ENCODE assay signal across 1 cellular context in the genomic region with DNA sequence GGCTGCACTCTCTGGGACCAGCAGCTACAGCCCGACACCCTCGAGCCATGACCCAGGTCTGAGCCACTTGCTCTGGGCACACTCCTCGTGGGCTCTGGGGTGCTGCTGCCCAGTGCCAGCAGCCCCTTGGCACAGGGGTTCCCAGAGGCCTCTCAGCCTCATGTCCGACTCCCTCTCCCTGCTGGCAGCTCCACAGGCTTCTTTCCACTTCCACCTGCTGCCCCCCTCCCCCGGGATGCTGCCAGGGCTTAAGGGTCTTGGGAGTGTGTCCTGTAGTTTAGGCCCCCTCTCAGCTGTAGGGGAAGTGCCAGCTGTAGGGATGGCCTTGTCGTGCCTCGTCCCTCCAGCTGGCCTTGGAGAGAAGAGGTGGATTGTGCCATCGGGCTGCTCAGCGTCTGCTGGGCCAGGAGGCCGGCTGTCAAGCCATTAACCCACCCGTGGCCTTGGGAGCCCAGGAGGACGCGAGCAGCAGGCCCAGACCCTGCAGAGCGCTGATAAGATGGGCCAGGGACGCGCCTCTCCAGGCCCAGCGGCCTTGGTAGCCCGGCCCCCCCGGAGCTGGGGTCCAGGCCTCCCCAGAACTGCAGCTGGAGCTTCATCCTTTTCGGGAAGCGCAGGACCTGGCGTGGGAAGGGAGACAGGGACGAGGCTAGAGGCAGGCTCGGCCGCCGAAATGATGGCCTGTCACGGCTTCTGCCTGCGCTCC.
A peak's percentile ranks its signal among the peaks of the same experiment; 100 is the strongest.
TF ChIP-seq lines count a peak whose summit lies in the region.

No MANE protein-coding gene starts in this region.

TF ChIP-seq in HepG2, 621 proteins besides CTCF, POLR2A, EP300 and RAD21 (continues in another document):
- no peak for TF ChIP-seq STAT6 (CRISPR knock-in tag; IDR thresholded peaks at IDR 0.05; ENCODE audit: borderline replicate concordance)
- TF ChIP-seq ZNF501 (CRISPR knock-in tag; IDR thresholded peaks at IDR 0.05) = 0 out of 2 replicates have a peak, but pooled peaks have one; percentile 7
- no peak for TF ChIP-seq KMT2A (CRISPR knock-in tag; IDR thresholded peaks at IDR 0.05)
- TF ChIP-seq ZFX (CRISPR knock-in tag; IDR thresholded peaks at IDR 0.05; ENCODE audit: low read depth) = peak; percentile 68
- TF ChIP-seq, protein P1, sequence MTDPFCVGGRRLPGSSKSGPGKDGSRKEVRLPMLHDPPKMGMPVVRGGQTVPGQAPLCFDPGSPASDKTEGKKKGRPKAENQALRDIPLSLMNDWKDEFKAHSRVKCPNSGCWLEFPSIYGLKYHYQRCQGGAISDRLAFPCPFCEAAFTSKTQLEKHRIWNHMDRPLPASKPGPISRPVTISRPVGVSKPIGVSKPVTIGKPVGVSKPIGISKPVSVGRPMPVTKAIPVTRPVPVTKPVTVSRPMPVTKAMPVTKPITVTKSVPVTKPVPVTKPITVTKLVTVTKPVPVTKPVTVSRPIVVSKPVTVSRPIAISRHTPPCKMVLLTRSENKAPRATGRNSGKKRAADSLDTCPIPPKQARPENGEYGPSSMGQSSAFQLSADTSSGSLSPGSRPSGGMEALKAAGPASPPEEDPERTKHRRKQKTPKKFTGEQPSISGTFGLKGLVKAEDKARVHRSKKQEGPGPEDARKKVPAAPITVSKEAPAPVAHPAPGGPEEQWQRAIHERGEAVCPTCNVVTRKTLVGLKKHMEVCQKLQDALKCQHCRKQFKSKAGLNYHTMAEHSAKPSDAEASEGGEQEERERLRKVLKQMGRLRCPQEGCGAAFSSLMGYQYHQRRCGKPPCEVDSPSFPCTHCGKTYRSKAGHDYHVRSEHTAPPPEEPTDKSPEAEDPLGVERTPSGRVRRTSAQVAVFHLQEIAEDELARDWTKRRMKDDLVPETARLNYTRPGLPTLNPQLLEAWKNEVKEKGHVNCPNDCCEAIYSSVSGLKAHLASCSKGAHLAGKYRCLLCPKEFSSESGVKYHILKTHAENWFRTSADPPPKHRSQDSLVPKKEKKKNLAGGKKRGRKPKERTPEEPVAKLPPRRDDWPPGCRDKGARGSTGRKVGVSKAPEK (CRISPR knock-in tag; IDR thresholded peaks at IDR 0.05; ENCODE audit: borderline replicate concordance) = no peak
- TF ChIP-seq RBFOX2 (IDR thresholded peaks at IDR 0.05; ENCODE audit: low read depth, low read length) = peak; percentile 85
- TF ChIP-seq SNAPC4 (CRISPR knock-in tag; IDR thresholded peaks at IDR 0.05) = peak; percentile 40; the same call in 1 of the 2 replicates
- TF ChIP-seq AGO2 (optimal IDR thresholded peaks at IDR 0.05; ENCODE audit: low read depth, low read length) = peak; percentile 96
- 0 out of 2 replicates have a peak, but pooled peaks have one; percentile 24 for TF ChIP-seq ZNF772 (CRISPR knock-in tag; IDR thresholded peaks at IDR 0.05)
- TF ChIP-seq LCORL (IDR thresholded peaks at IDR 0.05) = no peak
- TF ChIP-seq LCORL (CRISPR knock-in tag; IDR thresholded peaks at IDR 0.05) = no peak
- TF ChIP-seq BHLHE40 (IDR thresholded peaks at IDR 0.05; ENCODE audit: low read length) = no peak
- no peak for TF ChIP-seq PBX2 (CRISPR knock-in tag; IDR thresholded peaks at IDR 0.05)
- no peak for TF ChIP-seq ZNF543 (CRISPR knock-in tag; IDR thresholded peaks at IDR 0.05)
- TF ChIP-seq MEIS1 (CRISPR knock-in tag; IDR thresholded peaks at IDR 0.05; ENCODE audit: borderline replicate concordance) = 0 out of 2 replicates have a peak, but pooled peaks have one; percentile 30
- TF ChIP-seq, protein P2, sequence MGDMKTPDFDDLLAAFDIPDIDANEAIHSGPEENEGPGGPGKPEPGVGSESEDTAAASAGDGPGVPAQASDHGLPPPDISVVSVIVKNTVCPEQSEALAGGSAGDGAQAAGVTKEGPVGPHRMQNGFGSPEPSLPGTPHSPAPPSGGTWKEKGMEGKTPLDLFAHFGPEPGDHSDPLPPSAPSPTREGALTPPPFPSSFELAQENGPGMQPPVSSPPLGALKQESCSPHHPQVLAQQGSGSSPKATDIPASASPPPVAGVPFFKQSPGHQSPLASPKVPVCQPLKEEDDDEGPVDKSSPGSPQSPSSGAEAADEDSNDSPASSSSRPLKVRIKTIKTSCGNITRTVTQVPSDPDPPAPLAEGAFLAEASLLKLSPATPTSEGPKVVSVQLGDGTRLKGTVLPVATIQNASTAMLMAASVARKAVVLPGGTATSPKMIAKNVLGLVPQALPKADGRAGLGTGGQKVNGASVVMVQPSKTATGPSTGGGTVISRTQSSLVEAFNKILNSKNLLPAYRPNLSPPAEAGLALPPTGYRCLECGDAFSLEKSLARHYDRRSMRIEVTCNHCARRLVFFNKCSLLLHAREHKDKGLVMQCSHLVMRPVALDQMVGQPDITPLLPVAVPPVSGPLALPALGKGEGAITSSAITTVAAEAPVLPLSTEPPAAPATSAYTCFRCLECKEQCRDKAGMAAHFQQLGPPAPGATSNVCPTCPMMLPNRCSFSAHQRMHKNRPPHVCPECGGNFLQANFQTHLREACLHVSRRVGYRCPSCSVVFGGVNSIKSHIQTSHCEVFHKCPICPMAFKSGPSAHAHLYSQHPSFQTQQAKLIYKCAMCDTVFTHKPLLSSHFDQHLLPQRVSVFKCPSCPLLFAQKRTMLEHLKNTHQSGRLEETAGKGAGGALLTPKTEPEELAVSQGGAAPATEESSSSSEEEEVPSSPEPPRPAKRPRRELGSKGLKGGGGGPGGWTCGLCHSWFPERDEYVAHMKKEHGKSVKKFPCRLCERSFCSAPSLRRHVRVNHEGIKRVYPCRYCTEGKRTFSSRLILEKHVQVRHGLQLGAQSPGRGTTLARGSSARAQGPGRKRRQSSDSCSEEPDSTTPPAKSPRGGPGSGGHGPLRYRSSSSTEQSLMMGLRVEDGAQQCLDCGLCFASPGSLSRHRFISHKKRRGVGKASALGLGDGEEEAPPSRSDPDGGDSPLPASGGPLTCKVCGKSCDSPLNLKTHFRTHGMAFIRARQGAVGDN (CRISPR knock-in tag; IDR thresholded peaks at IDR 0.05) = peak; percentile 33; the same call in 1 of the 2 replicates
- 0 out of 2 replicates have a peak, but pooled peaks have one; percentile 8 for TF ChIP-seq RFXANK (CRISPR knock-in tag; IDR thresholded peaks at IDR 0.05)
- 0 out of 2 replicates have a peak, but pooled peaks have one; percentile 15 for TF ChIP-seq ZC3H4 (CRISPR knock-in tag; IDR thresholded peaks at IDR 0.05; ENCODE audit: borderline replicate concordance)
- TF ChIP-seq ZSCAN25 (CRISPR knock-in tag; IDR thresholded peaks at IDR 0.05) = 0 out of 2 replicates have a peak, but pooled peaks have one; percentile 18
- peak; percentile 9; the same call in 1 of the 2 replicates for TF ChIP-seq ZNF607 (CRISPR knock-in tag; IDR thresholded peaks at IDR 0.05; ENCODE audit: borderline replicate concordance)
- TF ChIP-seq HNRNPL (IDR thresholded peaks at IDR 0.05; ENCODE audit: low read depth, low read length) = peak; percentile 61; the same call in 1 of the 2 replicates
- TF ChIP-seq ZC3H13 (CRISPR knock-in tag; IDR thresholded peaks at IDR 0.05) = peak; percentile 31; the same call in 1 of the 2 replicates
- no peak for TF ChIP-seq YEATS4 (CRISPR knock-in tag; IDR thresholded peaks at IDR 0.05; ENCODE audit: borderline replicate concordance)
- TF ChIP-seq, protein P3, sequence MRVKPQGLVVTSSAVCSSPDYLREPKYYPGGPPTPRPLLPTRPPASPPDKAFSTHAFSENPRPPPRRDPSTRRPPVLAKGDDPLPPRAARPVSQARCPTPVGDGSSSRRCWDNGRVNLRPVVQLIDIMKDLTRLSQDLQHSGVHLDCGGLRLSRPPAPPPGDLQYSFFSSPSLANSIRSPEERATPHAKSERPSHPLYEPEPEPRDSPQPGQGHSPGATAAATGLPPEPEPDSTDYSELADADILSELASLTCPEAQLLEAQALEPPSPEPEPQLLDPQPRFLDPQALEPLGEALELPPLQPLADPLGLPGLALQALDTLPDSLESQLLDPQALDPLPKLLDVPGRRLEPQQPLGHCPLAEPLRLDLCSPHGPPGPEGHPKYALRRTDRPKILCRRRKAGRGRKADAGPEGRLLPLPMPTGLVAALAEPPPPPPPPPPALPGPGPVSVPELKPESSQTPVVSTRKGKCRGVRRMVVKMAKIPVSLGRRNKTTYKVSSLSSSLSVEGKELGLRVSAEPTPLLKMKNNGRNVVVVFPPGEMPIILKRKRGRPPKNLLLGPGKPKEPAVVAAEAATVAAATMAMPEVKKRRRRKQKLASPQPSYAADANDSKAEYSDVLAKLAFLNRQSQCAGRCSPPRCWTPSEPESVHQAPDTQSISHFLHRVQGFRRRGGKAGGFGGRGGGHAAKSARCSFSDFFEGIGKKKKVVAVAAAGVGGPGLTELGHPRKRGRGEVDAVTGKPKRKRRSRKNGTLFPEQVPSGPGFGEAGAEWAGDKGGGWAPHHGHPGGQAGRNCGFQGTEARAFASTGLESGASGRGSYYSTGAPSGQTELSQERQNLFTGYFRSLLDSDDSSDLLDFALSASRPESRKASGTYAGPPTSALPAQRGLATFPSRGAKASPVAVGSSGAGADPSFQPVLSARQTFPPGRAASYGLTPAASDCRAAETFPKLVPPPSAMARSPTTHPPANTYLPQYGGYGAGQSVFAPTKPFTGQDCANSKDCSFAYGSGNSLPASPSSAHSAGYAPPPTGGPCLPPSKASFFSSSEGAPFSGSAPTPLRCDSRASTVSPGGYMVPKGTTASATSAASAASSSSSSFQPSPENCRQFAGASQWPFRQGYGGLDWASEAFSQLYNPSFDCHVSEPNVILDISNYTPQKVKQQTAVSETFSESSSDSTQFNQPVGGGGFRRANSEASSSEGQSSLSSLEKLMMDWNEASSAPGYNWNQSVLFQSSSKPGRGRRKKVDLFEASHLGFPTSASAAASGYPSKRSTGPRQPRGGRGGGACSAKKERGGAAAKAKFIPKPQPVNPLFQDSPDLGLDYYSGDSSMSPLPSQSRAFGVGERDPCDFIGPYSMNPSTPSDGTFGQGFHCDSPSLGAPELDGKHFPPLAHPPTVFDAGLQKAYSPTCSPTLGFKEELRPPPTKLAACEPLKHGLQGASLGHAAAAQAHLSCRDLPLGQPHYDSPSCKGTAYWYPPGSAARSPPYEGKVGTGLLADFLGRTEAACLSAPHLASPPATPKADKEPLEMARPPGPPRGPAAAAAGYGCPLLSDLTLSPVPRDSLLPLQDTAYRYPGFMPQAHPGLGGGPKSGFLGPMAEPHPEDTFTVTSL (CRISPR knock-in tag; IDR thresholded peaks at IDR 0.05; ENCODE audit: borderline replicate concordance) = 0 out of 2 replicates have a peak, but pooled peaks have one; percentile 10
- peak; percentile 66 for TF ChIP-seq ZFY (CRISPR knock-in tag; IDR thresholded peaks at IDR 0.05)
- no peak for TF ChIP-seq PCBP1 (IDR thresholded peaks at IDR 0.05; ENCODE audit: borderline replicate concordance, low read depth, low read length)
- no peak for TF ChIP-seq GFI1 (CRISPR knock-in tag; IDR thresholded peaks at IDR 0.05; ENCODE audit: borderline replicate concordance)
